Comparison of ENCODE assay signal across 10 cellular contexts in the genomic region with DNA sequence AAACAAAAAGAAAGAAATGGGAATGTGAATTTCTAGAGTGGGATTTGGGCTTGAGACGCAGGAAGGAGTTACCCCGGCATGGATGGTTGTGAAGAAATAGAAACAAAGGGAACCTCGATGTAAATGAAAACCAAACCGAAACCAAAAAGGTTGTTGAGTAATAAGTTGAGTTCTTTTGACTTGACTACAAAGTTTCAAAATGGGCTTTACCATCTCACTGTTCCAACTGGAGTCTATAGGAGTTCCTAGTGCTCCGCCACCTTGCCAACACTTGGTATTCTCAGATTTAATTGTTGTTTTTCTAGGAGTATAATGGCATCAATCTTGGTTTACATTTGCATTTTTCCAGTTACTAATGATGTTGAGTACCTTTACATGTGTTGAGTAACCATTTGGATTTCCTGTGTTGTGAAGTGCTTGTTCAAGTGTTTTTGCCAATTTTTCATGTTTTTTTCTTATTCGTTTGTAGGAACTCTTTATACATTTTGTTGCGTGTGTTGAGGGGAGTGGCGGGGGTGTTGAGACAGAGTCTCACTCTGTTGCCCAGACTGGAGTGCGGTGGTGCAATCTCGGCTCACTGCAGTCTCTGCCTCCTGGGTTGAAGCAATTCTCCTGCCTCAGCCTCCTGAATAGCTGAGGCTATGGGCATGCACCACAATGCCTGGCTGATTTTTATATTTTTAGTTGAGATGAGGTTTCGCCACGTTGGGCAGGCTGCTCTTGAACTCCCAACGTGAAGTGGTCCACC. TPM values are rescaled to one million over a fixed set of nuclear protein-coding genes. Genes with fewer than 3 reads are reported as not detected.
A peak's percentile ranks its signal among the peaks of the same experiment; 100 is the strongest.
DNase-seq lines count a peak whose midpoint lies in the region; ATAC-seq and TF ChIP-seq lines count a peak whose summit lies in the region.
"Had no signal": no experiment of that assay in that cellular context is flagged by ENCODE, and none has a peak within 500 bp of the region (broad histone marks: within the 10 kb centered on the region; RNA-seq: fewer than 3 reads in every experiment).

No MANE protein-coding gene starts in this region.

- H3K27me3 ChIP-seq in upper lobe of left lung: no peaks in the 10 kb centered on the region

- ATAC-seq in activated CD8-positive, alpha-beta T cell treated with anti-CD3 and anti-CD28 coated beads for 36 hours: peak; percentile 38
- peak in 1 of 2 donors; percentile 26 for ATAC-seq in upper lobe of left lung (ENCODE audit: low FRiP score in 2 of 2)
- ATAC-seq: PC-3 had no signal

- POLR2A ChIA-PET in activated CD8-positive, alpha-beta T cell treated with anti-CD3 and anti-CD28 coated beads for 36 hours (lab: Charles Lee): interaction anchor here (0.6 to 4.8 kb wide), 5 partner anchors 9 to 68 kb away, joined by 3 to 91 read pairs (median 3); a partner anchor contains a TSS

- H3K36me3 ChIP-seq in upper lobe of left lung: peaks cover 4 to 33% (median 26%) of the 10 kb centered on the region in 4 donors

- 59 to 73% methylated on average over 11 to 13 of the region's 13 CpGs for WGBS in upper lobe of left lung, 2 donors

- H3K4me3 Mint-ChIP-seq in activated naive CD4-positive, alpha-beta T cell treated with anti-CD3 and anti-CD28 coated beads, Interleukin-2, amount 10 ng/mL, durations not matched to agents 7 days and 5 days: no peak overlapping the region
- H3K4me3 Mint-ChIP-seq in activated CD8-positive, alpha-beta T cell treated with anti-CD3 and anti-CD28 coated beads for 36 hours: no peak overlapping the region

- no peak for DNase-seq in activated naive CD4-positive, alpha-beta T cell treated with anti-CD3 and anti-CD28 coated beads, Interleukin-2, amount 10 ng/mL, durations not matched to agents 7 days and 5 days
- DNase-seq in activated naive CD4-positive, alpha-beta T cell treated with Interleukin-2 at 50 U/mL for 16 hours: no peak
- no peak for DNase-seq in activated CD8-positive, alpha-beta T cell treated with anti-CD3 and anti-CD28 coated beads for 36 hours
- DNase-seq in upper lobe of left lung (peak in 1 of 2 donors; percentile 52), DMS53 treated with DMSO at 0.1 percent for 48 hours (lab: John Stamatoyannopoulos, UW; ENCODE audit: unreplicated experiment) (no peak), head of caudate nucleus (no peak)
- DNase-seq: activated effector memory CD4-positive, alpha-beta T cell treated with anti-CD3 and anti-CD28 coated beads, Interleukin-2, amount 50 U/mL, for 16 hours; NCI-H187; PC-3 had no signal

- H3K36me3 Mint-ChIP-seq in activated naive CD4-positive, alpha-beta T cell treated with anti-CD3 and anti-CD28 coated beads, Interleukin-2, amount 10 ng/mL, durations not matched to agents 7 days and 5 days: peaks cover 28% of the 10 kb centered on the region
- H3K36me3 Mint-ChIP-seq in activated CD8-positive, alpha-beta T cell treated with anti-CD3 and anti-CD28 coated beads for 36 hours (ENCODE audit: low read depth): peaks cover 27% of the 10 kb centered on the region

- intact Hi-C loops in activated CD8-positive, alpha-beta T cell treated with anti-CD3 and anti-CD28 coated beads for 36 hours (cut with micrococcal nuclease): no loop called here
- intact Hi-C loops in head of caudate nucleus (cut with DNase I): no loop called here

- peak overlapping the region; percentile 72 for H3K27ac Mint-ChIP-seq in activated naive CD4-positive, alpha-beta T cell treated with anti-CD3 and anti-CD28 coated beads, Interleukin-2, amount 10 ng/mL, durations not matched to agents 7 days and 5 days
- no peak overlapping the region for H3K27ac Mint-ChIP-seq in activated CD8-positive, alpha-beta T cell treated with anti-CD3 and anti-CD28 coated beads for 36 hours

- H3K27ac ChIP-seq in upper lobe of left lung: peak overlapping the region in 3 of 4 donors; percentile 10 to 55 (median 15)

- no peaks in the 10 kb centered on the region for H3K9me3 Mint-ChIP-seq in activated naive CD4-positive, alpha-beta T cell treated with anti-CD3 and anti-CD28 coated beads, Interleukin-2, amount 10 ng/mL, durations not matched to agents 7 days and 5 days
- H3K9me3 Mint-ChIP-seq in activated CD8-positive, alpha-beta T cell treated with anti-CD3 and anti-CD28 coated beads for 36 hours: no peaks in the 10 kb centered on the region

- no peaks in the 10 kb centered on the region for H3K9me3 ChIP-seq in upper lobe of left lung

- no peak for TF ChIP-seq CTCF in activated CD8-positive, alpha-beta T cell treated with anti-CD3 and anti-CD28 coated beads for 36 hours (IDR thresholded peaks at IDR 0.05)
- no peak for TF ChIP-seq CTCF in upper lobe of left lung (IDR thresholded peaks at IDR 0.05)

- CTCF ChIA-PET in activated naive CD4-positive, alpha-beta T cell treated with anti-CD3 and anti-CD28 coated beads, Interleukin-2, amount 10 ng/mL, durations not matched to agents 7 days and 5 days (lab: Charles Lee): interaction anchor here (1.5 kb wide), 1 partner anchor 20 kb away, joined by 3 read pairs; no protein-coding TSS in a partner anchor
- CTCF ChIA-PET in activated CD8-positive, alpha-beta T cell treated with anti-CD3 and anti-CD28 coated beads for 36 hours (lab: Charles Lee): no interaction called here

- no peak for TF ChIP-seq EP300 in upper lobe of left lung (IDR thresholded peaks at IDR 0.05)

- TF ChIP-seq POLR2A in upper lobe of left lung (IDR thresholded peaks at IDR 0.05): no peak

- H3K4me1 Mint-ChIP-seq in activated naive CD4-positive, alpha-beta T cell treated with anti-CD3 and anti-CD28 coated beads, Interleukin-2, amount 10 ng/mL, durations not matched to agents 7 days and 5 days: peaks cover 28% of the 10 kb centered on the region
- H3K4me1 Mint-ChIP-seq in activated CD8-positive, alpha-beta T cell treated with anti-CD3 and anti-CD28 coated beads for 36 hours (ENCODE audit: low read depth): peaks cover 18% of the 10 kb centered on the region

- H3K4me3 ChIP-seq in upper lobe of left lung: peak overlapping the region in 1 of 4 donors; percentile 10

- no peaks in the 10 kb centered on the region for H3K27me3 Mint-ChIP-seq in activated naive CD4-positive, alpha-beta T cell treated with anti-CD3 and anti-CD28 coated beads, Interleukin-2, amount 10 ng/mL, durations not matched to agents 7 days and 5 days
- no peaks in the 10 kb centered on the region for H3K27me3 Mint-ChIP-seq in activated CD8-positive, alpha-beta T cell treated with anti-CD3 and anti-CD28 coated beads for 36 hours

- peaks cover 0 to 8% (median 1%) of the 10 kb centered on the region in 4 donors for H3K4me1 ChIP-seq in upper lobe of left lung

RNA-seq across cellular contexts. Expression of a gene that starts 9.2 kb away (rescaled TPM):
- 100 to 1,000 TPM; 229 to 241 TPM for total RNA-seq in activated CD8-positive, alpha-beta T cell treated with anti-CD3 and anti-CD28 coated beads for 36 hours
- total RNA-seq in upper lobe of left lung: 10 to 100 TPM in 5 of 6 donors, 1 to 10 TPM in 1; 6.5 to 31.6 (median 19.0) TPM

RNA-seq across cellular contexts. Expression of a gene that starts 12.6 kb away (rescaled TPM):
- 1,000 to 10,000 TPM; 3,001 to 3,058 TPM for total RNA-seq in activated CD8-positive, alpha-beta T cell treated with anti-CD3 and anti-CD28 coated beads for 36 hours
- 1,000 to 10,000 TPM in 2 of 6 donors, 100 to 1,000 TPM in 4; 308 to 1,892 (median 534) TPM for total RNA-seq in upper lobe of left lung

RNA-seq across cellular contexts. Expression of a gene that starts 14.3 kb away (rescaled TPM):
- total RNA-seq in activated CD8-positive, alpha-beta T cell treated with anti-CD3 and anti-CD28 coated beads for 36 hours: 10 to 100 TPM in 1 of 2 experiments, 1 to 10 TPM in 1; 9.4 to 10.6 TPM
- 10 to 100 TPM; 22.0 to 54.6 (median 36.0) TPM for total RNA-seq in upper lobe of left lung
- total RNA-seq: G401 had no signal

RNA-seq across cellular contexts. Expression of a gene that starts 21.7 kb away (rescaled TPM):
- total RNA-seq in activated CD8-positive, alpha-beta T cell treated with anti-CD3 and anti-CD28 coated beads for 36 hours: not detected
- 10 to 100 TPM in 4 of 6 donors, 1 to 10 TPM in 1, under 1 TPM in 1; 0.92 to 48.6 (median 20.9) TPM for total RNA-seq in upper lobe of left lung
- total RNA-seq: PC-3 had no signal

RNA-seq across cellular contexts. Expression of a gene that starts 28.1 kb away (rescaled TPM):
- total RNA-seq in activated CD8-positive, alpha-beta T cell treated with anti-CD3 and anti-CD28 coated beads for 36 hours: under 1 TPM in 1 of 2 experiments, not detected in 1; 0.18 TPM
- under 1 TPM in 2 of 6 donors, not detected in 4; 0.20 to 0.34 TPM for total RNA-seq in upper lobe of left lung

Comparison
In these comparisons a context has a peak if more than half of its experiments do, and no peak if none do; other contexts are left out.
1. RNA of a gene that starts 9.2 kb away (total RNA-seq): 229 to 241 TPM in activated CD8-positive, alpha-beta T cell treated with anti-CD3 and anti-CD28 coated beads for 36 hours; 6.5 to 31.6 TPM in upper lobe of left lung; every median in the first group is over 4 times any median in the second.